28 cellular contexts compared by ENCODE assay signal in the genomic region with DNA sequence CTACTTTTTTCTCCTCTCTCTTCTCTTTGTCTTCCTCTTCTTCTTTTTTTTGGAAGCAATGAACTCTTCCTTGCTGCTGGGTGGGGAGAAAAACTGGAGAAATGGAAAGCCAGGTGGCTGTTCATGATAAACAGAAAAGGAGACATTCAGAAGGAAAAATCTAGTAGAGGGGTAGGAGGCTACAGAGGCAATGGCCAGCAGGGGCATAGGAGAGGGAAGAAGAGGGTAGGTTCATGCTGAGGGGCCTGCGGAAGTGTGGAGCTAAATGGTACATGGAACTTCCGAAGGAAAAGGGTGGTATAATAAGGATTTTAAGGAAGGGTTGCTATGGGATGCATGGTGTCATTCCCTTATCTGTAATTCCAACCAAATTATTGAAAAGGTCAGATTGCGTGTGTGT. TPM values are rescaled to one million over a fixed set of nuclear protein-coding genes. Genes with fewer than 3 reads are reported as not detected.
DNase-seq lines count a peak whose midpoint lies in the region; ATAC-seq and TF ChIP-seq lines count a peak whose summit lies in the region.
"Had no signal": no experiment of that assay in that cellular context is flagged by ENCODE, and none has a peak within 500 bp of the region (broad histone marks: within the 10 kb centered on the region; RNA-seq: fewer than 3 reads in every experiment).

No MANE protein-coding gene starts in this region.

- H3K4me3 ChIP-seq in brain microvascular endothelial cell (ENCODE audit: low read depth, low read length) (no peak overlapping the region), mesendoderm (ENCODE audit: low read length) (no peak overlapping the region), MG63 (no peak overlapping the region)
- H3K4me3 ChIP-seq: BLaER1, GM12878, PC-9, SJCRH30 had no signal

- H3K36me3 ChIP-seq in brain microvascular endothelial cell (replicated peaks) (no peaks in the 10 kb centered on the region), mesendoderm (ENCODE audit: control insufficient read depth, insufficient read depth, low read length) (no peaks in the 10 kb centered on the region), MG63 (no peaks in the 10 kb centered on the region)
- H3K36me3 ChIP-seq: BLaER1, SJCRH30 had no signal

- no peak overlapping the region for H2BK15ac ChIP-seq in mesendoderm (replicated peaks; ENCODE audit: low read depth)

- ATAC-seq in GM18870 (IDR thresholded peaks at IDR 0.05; ENCODE audit: unreplicated experiment), result no peak
- ATAC-seq: GM12878, Right ventricle myocardium inferior, SK-N-SH treated with all-trans-retinoic acid at 6 μM for 48 hours had no signal

- TF ChIP-seq CTCF in brain microvascular endothelial cell (IDR thresholded peaks at IDR 0.05; ENCODE audit: low read depth, low read length, missing control alignments), result peak; percentile 19

- in situ Hi-C loops in brain microvascular endothelial cell (cut with HindIII; ENCODE audit: low pct_ligation_motif_present, low sequenced_read_pairs), result no loop called here

- H2BK5ac ChIP-seq in mesendoderm (ENCODE audit: low read length), result no peak overlapping the region

- H3K27ac ChIP-seq in brain microvascular endothelial cell (no peak overlapping the region), mesendoderm (ENCODE audit: low read depth, low read length) (no peak overlapping the region)
- H3K27ac ChIP-seq: BLaER1, HL-60, PC-9, SJCRH30 had no signal

- no peak overlapping the region for H4K5ac ChIP-seq in mesendoderm (ENCODE audit: low read length)

- no CpG with 5 or more reads among the region's 3 CpGs for WGBS in mesendoderm (ENCODE audit: extremely low coverage, insufficient coverage, low lambda C conversion rate)

- H3K23ac ChIP-seq in mesendoderm (ENCODE audit: low read length), result no peak overlapping the region

- H2BK120ac ChIP-seq in mesendoderm (ENCODE audit: low read depth, low read length), result no peak overlapping the region

- DNase-seq in NCI-H2171 treated with DMSO at 0.1 percent for 48 hours (lab: John Stamatoyannopoulos, UW), result peak; percentile 6
- DNase-seq in NCI-H2171 (lab: John Stamatoyannopoulos, UW), result no peak
- DNase-seq in brain microvascular endothelial cell, result no peak
- peak; percentile 39 for DNase-seq in mesendoderm
- no peak for DNase-seq in hepatic stellate cell (ENCODE audit: low spot score)
- no peak for DNase-seq in MG63
- DNase-seq: 8988T; ACHN; CD4-positive, CD25-positive, alpha-beta regulatory T cell; DMS79; EL; GDM1; NCI-H1092 treated with DMSO at 0.1 percent for 48 hours; NCI-H1436; NCI-H187; NCI-H2081 treated with DMSO at 0.1 percent for 48 hours; NCI-H524 treated with DMSO at 0.1 percent for 48 hours; NCI-H82; NK-92 treated with Interleukin-12 subunit alpha and Interleukin-12 subunit beta, amount 100 ng/mL, for 24 hours; PC-9; SJCRH30 had no signal

- H3K27me3 ChIP-seq in brain microvascular endothelial cell (replicated peaks) (no peaks in the 10 kb centered on the region), mesendoderm (ENCODE audit: insufficient read depth, low read length, poor library complexity) (no peaks in the 10 kb centered on the region), MG63 (peaks cover 21% of the 10 kb centered on the region; the same call in 1 of the 2 replicates)
- H3K27me3 ChIP-seq: BLaER1, SJCRH30 had no signal

- no peaks in the 10 kb centered on the region for H3K79me2 ChIP-seq in mesendoderm (ENCODE audit: control insufficient read depth, insufficient read depth, low read length)

- no peaks in the 10 kb centered on the region for H3K9me3 ChIP-seq in MG63
- H3K9me3 ChIP-seq: BLaER1, SJCRH30 had no signal

- H3K9ac ChIP-seq in mesendoderm (ENCODE audit: low read length), result no peak overlapping the region
- H3K9ac ChIP-seq: BLaER1 had no signal

- H3K56ac ChIP-seq in mesendoderm (ENCODE audit: low read length), result no peak overlapping the region

- no peak overlapping the region for H3K4ac ChIP-seq in mesendoderm (ENCODE audit: low read depth, low read length)

- H3K4me1 ChIP-seq in mesendoderm (ENCODE audit: control insufficient read depth, low read depth, low read length), result no peaks in the 10 kb centered on the region
- H3K4me1 ChIP-seq: BLaER1, SJCRH30 had no signal

- H3K18ac ChIP-seq in mesendoderm (ENCODE audit: low read length), result no peak overlapping the region

- H4K8ac ChIP-seq in mesendoderm (ENCODE audit: low read depth, low read length), result no peak overlapping the region

- H3K79me1 ChIP-seq in mesendoderm (ENCODE audit: low read length), result no peaks in the 10 kb centered on the region

- no peak overlapping the region for H2AK5ac ChIP-seq in mesendoderm (ENCODE audit: low read length)

- no peak overlapping the region for H3K4me2 ChIP-seq in mesendoderm (ENCODE audit: low read length)
- H3K4me2 ChIP-seq: BLaER1, PC-9 had no signal

RNA-seq across cellular contexts. Expression of a gene that starts 17.5 kb away (rescaled TPM):
- 0.31 TPM for polyA plus RNA-seq in mesendoderm (2013, experiment 1 of 2)
- 0.28 TPM for polyA plus RNA-seq in mesendoderm (2013, experiment 2 of 2)
- 0.02 TPM in 1 of 2 replicates, not detected in the other for total RNA-seq in MG63 (2014; rRNA removed; shearing (Covaris generic); ENCODE audit: low replicate concordance)
- total RNA-seq: CD4-positive, CD25-positive, alpha-beta regulatory T cell; GM12878; PC-9; RPMI7951 had no signal
- polyA plus RNA-seq: CD4-positive, CD25-positive, alpha-beta regulatory T cell had no signal

RNA-seq across cellular contexts. Expression of a gene that starts 19.2 kb away (rescaled TPM):
- polyA plus RNA-seq in mesendoderm (2013, experiment 1 of 2), result 10.8 TPM
- 11.1 TPM for polyA plus RNA-seq in mesendoderm (2013, experiment 2 of 2)
- 8.8 and 21.2 TPM in 2 replicates for total RNA-seq in MG63 (2014; rRNA removed; shearing (Covaris generic); ENCODE audit: low replicate concordance)

Comparison
In these comparisons a context has a peak if more than half of its experiments do, and no peak if none do; other contexts are left out.
1. DNase-seq: peak in NCI-H2171 treated with DMSO at 0.1 percent for 48 hours (single experiment) and mesendoderm (single experiment); none in NCI-H2171 (single experiment), brain microvascular endothelial cell (single experiment), hepatic stellate cell (single experiment) and MG63 (single experiment).